ENCODE assay signal across 10 cellular contexts in genomic region chr7:151113344-151114150, GRCh38. TPM values are rescaled to one million over a fixed set of nuclear protein-coding genes. Genes with fewer than 3 reads are reported as not detected.
DNase-seq lines count a peak whose midpoint lies in the region; ATAC-seq, FAIRE-seq and TF ChIP-seq lines count a peak whose summit lies in the region.
"Had no signal": no experiment of that assay in that cellular context is flagged by ENCODE, and none has a peak within 500 bp of the region (broad histone marks: within the 10 kb centered on the region; RNA-seq: fewer than 3 reads in every experiment).

No MANE protein-coding gene starts in this region.

- no peak for ATAC-seq in activated naive CD4-positive, alpha-beta T cell treated with anti-CD3 and anti-CD28 coated beads, Interleukin-2, amount 50 U/mL, for 72 hours
- no peak for ATAC-seq in activated CD8-positive, alpha-beta T cell treated with anti-CD3 and anti-CD28 coated beads, Interleukin-2, amount 10 ng/mL, durations not matched to agents 7 days and 5 days
- ATAC-seq in Right ventricle myocardium inferior = no peak

- H3K9me3 Mint-ChIP-seq in activated naive CD4-positive, alpha-beta T cell treated with anti-CD3 and anti-CD28 coated beads, Interleukin-2, amount 10 ng/mL, durations not matched to agents 7 days and 5 days = no peaks in the 10 kb centered on the region
- H3K9me3 Mint-ChIP-seq in activated naive CD4-positive, alpha-beta T cell treated with anti-CD3 and anti-CD28 coated beads, Interleukin-2, amount 50 U/mL, for 72 hours = no peaks in the 10 kb centered on the region
- no peaks in the 10 kb centered on the region for H3K9me3 Mint-ChIP-seq in activated CD8-positive, alpha-beta T cell treated with anti-CD3 and anti-CD28 coated beads, Interleukin-2, amount 10 ng/mL, durations not matched to agents 7 days and 5 days (ENCODE audit: insufficient read depth)

- no peak overlapping the region; the same call in 1 of the 2 replicates for H3K9ac ChIP-seq in iPS-20b (ENCODE audit: low read depth, low read length)

- no peak overlapping the region for H3K27ac Mint-ChIP-seq in activated naive CD4-positive, alpha-beta T cell treated with anti-CD3 and anti-CD28 coated beads, Interleukin-2, amount 10 ng/mL, durations not matched to agents 7 days and 5 days
- H3K27ac Mint-ChIP-seq in activated naive CD4-positive, alpha-beta T cell treated with anti-CD3 and anti-CD28 coated beads, Interleukin-2, amount 50 U/mL, for 72 hours = no peak overlapping the region
- H3K27ac Mint-ChIP-seq in activated CD8-positive, alpha-beta T cell treated with anti-CD3 and anti-CD28 coated beads, Interleukin-2, amount 10 ng/mL, durations not matched to agents 7 days and 5 days = no peak overlapping the region

- CTCF ChIA-PET in activated naive CD4-positive, alpha-beta T cell treated with anti-CD3 and anti-CD28 coated beads, Interleukin-2, amount 10 ng/mL, durations not matched to agents 7 days and 5 days (lab: Charles Lee) = interaction anchor here (0.6 to 4.3 kb wide), 3 partner anchors 10 to 152 kb away, joined by 4 to 37 read pairs (median 8); no protein-coding TSS in a partner anchor
- CTCF ChIA-PET in activated CD8-positive, alpha-beta T cell treated with anti-CD3 and anti-CD28 coated beads, Interleukin-2, amount 10 ng/mL, durations not matched to agents 7 days and 5 days (lab: Charles Lee) = interaction anchor here (0.9 to 5.5 kb wide), 7 partner anchors 10 to 215 kb away, joined by 3 to 27 read pairs (median 4); no protein-coding TSS in a partner anchor

- H3K9me3 ChIP-seq in iPS-20b (ENCODE audit: insufficient read depth, low read depth, low read length) = no peaks in the 10 kb centered on the region
- H3K9me3 ChIP-seq in uterus = no peaks in the 10 kb centered on the region

- no peak for TF ChIP-seq CTCF in uterus (IDR thresholded peaks at IDR 0.05)

- POLR2A ChIA-PET in activated CD8-positive, alpha-beta T cell treated with anti-CD3 and anti-CD28 coated beads, Interleukin-2, amount 10 ng/mL, durations not matched to agents 7 days and 5 days (lab: Charles Lee) = no interaction called here

- H3K27ac ChIP-seq in iPS-20b (ENCODE audit: low read length) (no peak overlapping the region), uterus (no peak overlapping the region)
- H3K27ac ChIP-seq: SK-N-MC had no signal

- no peaks in the 10 kb centered on the region for H3K36me3 Mint-ChIP-seq in activated naive CD4-positive, alpha-beta T cell treated with anti-CD3 and anti-CD28 coated beads, Interleukin-2, amount 10 ng/mL, durations not matched to agents 7 days and 5 days
- H3K36me3 Mint-ChIP-seq in activated naive CD4-positive, alpha-beta T cell treated with anti-CD3 and anti-CD28 coated beads, Interleukin-2, amount 50 U/mL, for 72 hours = no peaks in the 10 kb centered on the region
- no peaks in the 10 kb centered on the region for H3K36me3 Mint-ChIP-seq in activated CD8-positive, alpha-beta T cell treated with anti-CD3 and anti-CD28 coated beads, Interleukin-2, amount 10 ng/mL, durations not matched to agents 7 days and 5 days (ENCODE audit: low read depth)

- DNase-seq in activated naive CD4-positive, alpha-beta T cell treated with anti-CD3 and anti-CD28 coated beads, Interleukin-2, amount 10 ng/mL, durations not matched to agents 7 days and 5 days = no peak
- no peak for DNase-seq in activated naive CD4-positive, alpha-beta T cell treated with anti-CD3 and anti-CD28 coated beads, Interleukin-2, amount 50 U/mL, for 72 hours (ENCODE audit: low spot score in 2 of 2)
- no peak for DNase-seq in activated CD8-positive, alpha-beta T cell treated with anti-CD3 and anti-CD28 coated beads, Interleukin-2, amount 10 ng/mL, durations not matched to agents 7 days and 5 days
- DNase-seq in urothelium cell line (ENCODE audit: low spot score) = peak; percentile 52
- no peak for DNase-seq in uterus
- no peak for DNase-seq in Right ventricle myocardium inferior (ENCODE audit: missing footprints)
- no peak for DNase-seq in posterior vena cava (ENCODE audit: low spot score)
- DNase-seq: DMS153 had no signal

- FAIRE-seq in urothelium cell line (lab: Jason Lieb, UNC) = no peak

- H3K4me1 Mint-ChIP-seq in activated naive CD4-positive, alpha-beta T cell treated with anti-CD3 and anti-CD28 coated beads, Interleukin-2, amount 10 ng/mL, durations not matched to agents 7 days and 5 days = peaks cover 21% of the 10 kb centered on the region
- peaks cover 8% of the 10 kb centered on the region for H3K4me1 Mint-ChIP-seq in activated CD8-positive, alpha-beta T cell treated with anti-CD3 and anti-CD28 coated beads, Interleukin-2, amount 10 ng/mL, durations not matched to agents 7 days and 5 days (ENCODE audit: low read depth)

- H3K27me3 Mint-ChIP-seq in activated naive CD4-positive, alpha-beta T cell treated with anti-CD3 and anti-CD28 coated beads, Interleukin-2, amount 10 ng/mL, durations not matched to agents 7 days and 5 days = peaks cover 67% of the 10 kb centered on the region
- peaks cover 20% of the 10 kb centered on the region for H3K27me3 Mint-ChIP-seq in activated CD8-positive, alpha-beta T cell treated with anti-CD3 and anti-CD28 coated beads, Interleukin-2, amount 10 ng/mL, durations not matched to agents 7 days and 5 days (ENCODE audit: low read depth)

- H3K27me3 ChIP-seq in iPS-20b (ENCODE audit: insufficient read depth, low read length) (peaks cover 28% of the 10 kb centered on the region), uterus (no peaks in the 10 kb centered on the region)

- peaks cover 13% of the 10 kb centered on the region; the same call in 1 of the 2 replicates for H3K4me1 ChIP-seq in iPS-20b (ENCODE audit: insufficient read depth, low read length)
- H3K4me1 ChIP-seq in uterus = peaks cover 0 to 29% of the 10 kb centered on the region in 2 donors

- H3K36me3 ChIP-seq in iPS-20b (ENCODE audit: insufficient read depth, low read depth, low read length) (peaks cover 6% of the 10 kb centered on the region; the same call in 1 of the 2 replicates), uterus (no peaks in the 10 kb centered on the region)

- TF ChIP-seq POLR2A in uterus (IDR thresholded peaks at IDR 0.05) = no peak

- H3K4me3 ChIP-seq in iPS-20b (ENCODE audit: low read length) (peak overlapping the region; percentile 23; the same call in 1 of the 2 replicates), uterus (no peak overlapping the region)
- H3K4me3 ChIP-seq: SK-N-MC had no signal

- intact Hi-C loops in uterus (cut with DNase I; ENCODE audit: low total_unique reads) = loop anchor here (10.0 kb wide), 1 partner anchor 89 kb away; the partner anchor contains the start of genes ABCB8 and ATG9B
- intact Hi-C loops in Right ventricle myocardium inferior (cut with DNase I) = loop anchor here (2.0 kb wide), 1 partner anchor 57 kb away; the partner anchor contains the start of gene CDK5
- intact Hi-C loops in posterior vena cava (cut with DNase I) = loop anchor here in 1 of 2 donors (5.0 kb wide), 2 partner anchors 76 to 216 kb away; no protein-coding TSS in a partner anchor

- peak overlapping the region; percentile 21 for H3K4me3 Mint-ChIP-seq in activated naive CD4-positive, alpha-beta T cell treated with anti-CD3 and anti-CD28 coated beads, Interleukin-2, amount 10 ng/mL, durations not matched to agents 7 days and 5 days
- peak overlapping the region; percentile 13 for H3K4me3 Mint-ChIP-seq in activated CD8-positive, alpha-beta T cell treated with anti-CD3 and anti-CD28 coated beads, Interleukin-2, amount 10 ng/mL, durations not matched to agents 7 days and 5 days

RNA-seq across cellular contexts. Expression of gene AGAP3, which starts 27.3 kb away (rescaled TPM):
- 10 to 100 TPM; 26.0 to 52.2 TPM for total RNA-seq in activated naive CD4-positive, alpha-beta T cell treated with anti-CD3 and anti-CD28 coated beads, Interleukin-2, amount 50 U/mL, for 72 hours
- 10 to 100 TPM; 12.1 to 12.6 TPM for total RNA-seq in activated CD8-positive, alpha-beta T cell treated with anti-CD3 and anti-CD28 coated beads, Interleukin-2, amount 10 ng/mL, durations not matched to agents 7 days and 5 days
- total RNA-seq in uterus = 100 to 1,000 TPM in 1 of 4 donors, 10 to 100 TPM in 3; 28.2 to 174 (median 53.2) TPM
- total RNA-seq in Right ventricle myocardium inferior = 57.4 TPM
- total RNA-seq in posterior vena cava = 10 to 100 TPM; 55.7 to 63.6 TPM

RNA-seq across cellular contexts. Expression of gene TMUB1, which starts 30.3 kb away (rescaled TPM):
- total RNA-seq in activated naive CD4-positive, alpha-beta T cell treated with anti-CD3 and anti-CD28 coated beads, Interleukin-2, amount 50 U/mL, for 72 hours = 10 to 100 TPM; 25.8 to 60.5 TPM
- 10 to 100 TPM; 76.7 to 82.6 TPM for total RNA-seq in activated CD8-positive, alpha-beta T cell treated with anti-CD3 and anti-CD28 coated beads, Interleukin-2, amount 10 ng/mL, durations not matched to agents 7 days and 5 days
- 10 to 100 TPM in 2 of 4 donors, 1 to 10 TPM in 2; 2.9 to 32.8 (median 8.6) TPM for total RNA-seq in uterus
- 35.5 TPM for total RNA-seq in Right ventricle myocardium inferior
- total RNA-seq in posterior vena cava = 10 to 100 TPM; 27.4 to 27.7 TPM

RNA-seq across cellular contexts. Expression of gene FASTK, which starts 32.9 kb away (rescaled TPM):
- total RNA-seq in activated naive CD4-positive, alpha-beta T cell treated with anti-CD3 and anti-CD28 coated beads, Interleukin-2, amount 50 U/mL, for 72 hours = 10 to 100 TPM; 27.0 to 62.0 TPM
- 10 to 100 TPM; 81.8 to 88.1 TPM for total RNA-seq in activated CD8-positive, alpha-beta T cell treated with anti-CD3 and anti-CD28 coated beads, Interleukin-2, amount 10 ng/mL, durations not matched to agents 7 days and 5 days
- total RNA-seq in uterus (10 to 100 TPM; 37.1 to 84.9 (median 52.4) TPM), Right ventricle myocardium inferior (79.2 TPM), posterior vena cava (10 to 100 TPM; 35.5 to 56.3 TPM)

RNA-seq across cellular contexts. Expression of gene GBX1, which starts 53.9 kb away (rescaled TPM):
- total RNA-seq in activated naive CD4-positive, alpha-beta T cell treated with anti-CD3 and anti-CD28 coated beads, Interleukin-2, amount 50 U/mL, for 72 hours = under 1 TPM in 1 of 2 donors, not detected in 1; 0.31 TPM
- total RNA-seq in activated CD8-positive, alpha-beta T cell treated with anti-CD3 and anti-CD28 coated beads, Interleukin-2, amount 10 ng/mL, durations not matched to agents 7 days and 5 days = not detected
- under 1 TPM in 1 of 4 donors, not detected in 3; 0.41 TPM for total RNA-seq in uterus
- 2.4 TPM for total RNA-seq in Right ventricle myocardium inferior
- total RNA-seq in posterior vena cava = not detected

RNA-seq across cellular contexts. Expression of gene SLC4A2, which starts 54.2 kb away (rescaled TPM):
- total RNA-seq in activated naive CD4-positive, alpha-beta T cell treated with anti-CD3 and anti-CD28 coated beads, Interleukin-2, amount 50 U/mL, for 72 hours = 10 to 100 TPM; 48.9 to 99.6 TPM
- total RNA-seq in activated CD8-positive, alpha-beta T cell treated with anti-CD3 and anti-CD28 coated beads, Interleukin-2, amount 10 ng/mL, durations not matched to agents 7 days and 5 days = 100 to 1,000 TPM; 107 to 112 TPM
- total RNA-seq in uterus (100 to 1,000 TPM in 2 of 4 donors, 10 to 100 TPM in 2; 37.4 to 177 (median 88.6) TPM), Right ventricle myocardium inferior (61.2 TPM), posterior vena cava (100 to 1,000 TPM; 105 to 212 TPM)
